12 cellular contexts compared by ENCODE assay signal in the genomic region with DNA sequence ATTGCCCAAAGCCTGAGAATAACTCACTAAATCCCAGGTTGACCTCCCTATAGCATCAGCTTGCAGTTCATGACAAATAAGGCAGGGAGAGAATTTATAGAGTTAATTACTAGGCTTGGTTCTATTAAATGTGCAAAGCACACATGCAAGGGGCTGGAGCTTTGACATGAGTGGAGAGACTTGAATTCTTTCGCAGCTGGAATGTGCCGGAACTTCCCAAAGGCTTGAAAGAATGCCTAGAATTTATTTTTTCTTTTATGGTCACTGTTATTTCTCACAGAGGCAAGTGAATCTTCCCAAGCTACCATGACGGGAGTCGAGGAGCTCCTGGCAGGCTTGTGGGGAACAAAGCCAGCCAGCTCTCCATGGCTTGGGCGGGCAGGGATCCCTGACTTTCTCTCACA.
DNase-seq lines count a peak whose midpoint lies in the region; ATAC-seq and TF ChIP-seq lines count a peak whose summit lies in the region.
"Had no signal": no experiment of that assay in that cellular context is flagged by ENCODE, and none has a peak within 500 bp of the region (broad histone marks: within the 10 kb centered on the region; RNA-seq: fewer than 3 reads in every experiment).

No MANE protein-coding gene starts in this region.

- TF ChIP-seq POLR2A in body of pancreas (IDR thresholded peaks at IDR 0.05): no peak

- no peaks in the 10 kb centered on the region for H3K9me3 ChIP-seq in body of pancreas
- no peaks in the 10 kb centered on the region for H3K9me3 ChIP-seq in thoracic aorta

- peak; percentile 91 for DNase-seq in GM04504 (ENCODE audit: low read depth)
- no peak for DNase-seq in body of pancreas
- peak; percentile 56 for DNase-seq in kidney epithelial cell (ENCODE audit: low read depth)
- DNase-seq in thoracic aorta (ENCODE audit: low spot score): no peak
- no peak for DNase-seq in dorsolateral prefrontal cortex
- DNase-seq: activated naive CD8-positive, alpha-beta T cell treated with anti-CD3 and anti-CD28 coated beads, Interleukin-2, amount 10 ng/mL, durations not matched to agents 7 days and 5 days; NCI-H526 treated with DMSO at 0.1 percent for 48 hours; SHP77; stimulated activated naive B cell treated with anti-CD40 and anti-IgM and Interleukin-4, amounts not matched to agents 10 μg/mL and 1 μg/mL and 100 μg/mL, for 72 hours had no signal

- H3K27me3 ChIP-seq in body of pancreas (no peaks in the 10 kb centered on the region), kidney epithelial cell (ENCODE audit: control insufficient read depth, insufficient read depth, low read length) (no peaks in the 10 kb centered on the region), thoracic aorta (replicated peaks; ENCODE audit: insufficient read depth) (no peaks in the 10 kb centered on the region), dorsolateral prefrontal cortex (peaks cover 0 to 10% (median 0%) of the 10 kb centered on the region in 45 donors)

- intact Hi-C loops in body of pancreas (cut with DNase I) (no loop called here), dorsolateral prefrontal cortex (cut with DNase I) (no loop called here)

- H3K27ac ChIP-seq in body of pancreas (peak overlapping the region in 3 of 4 donors; percentile 49 to 67 (median 60)), thoracic aorta (no peak overlapping the region), dorsolateral prefrontal cortex (no peak overlapping the region)

- 56 to 62% methylated on average over 5 of the region's 5 CpGs for WGBS in body of pancreas, 2 donors

- no peak overlapping the region for H3K4me3 ChIP-seq in body of pancreas
- no peak overlapping the region for H3K4me3 ChIP-seq in kidney epithelial cell (ENCODE audit: low read depth, low read length)
- peak overlapping the region; percentile 57 for H3K4me3 ChIP-seq in thoracic aorta
- peak overlapping the region in 6 of 59 donors; percentile 4 to 27 (median 12) for H3K4me3 ChIP-seq in dorsolateral prefrontal cortex

- H3K4me1 ChIP-seq in body of pancreas (peaks cover 24% of the 10 kb centered on the region), thoracic aorta (ENCODE audit: control insufficient read depth in 1 of 2, low read depth in 2 of 2) (peaks cover 0 to 27% of the 10 kb centered on the region in 2 donors)

- ATAC-seq in body of pancreas: peak; percentile 51
- no peak for ATAC-seq in thoracic aorta (ENCODE audit: insufficient number of reproducible peaks, low FRiP score, low read depth)
- no peak for ATAC-seq in HG03521 (IDR thresholded peaks at IDR 0.05; ENCODE audit: unreplicated experiment)
- ATAC-seq in GM19452 (IDR thresholded peaks at IDR 0.05; ENCODE audit: unreplicated experiment): no peak
- ATAC-seq: HepG2; stimulated activated naive B cell treated with anti-CD40 and anti-IgM and Interleukin-4, amounts not matched to agents 10 μg/mL and 1 μg/mL and 100 μg/mL, for 72 hours had no signal

- H3K36me3 ChIP-seq in body of pancreas (replicated peaks in 1 of 2; ENCODE audit: insufficient read depth in 1 of 2, low read depth in 2 of 2): no peaks in the 10 kb centered on the region
- H3K36me3 ChIP-seq in kidney epithelial cell (ENCODE audit: control insufficient read depth, insufficient read depth, low read length): no peaks in the 10 kb centered on the region
- H3K36me3 ChIP-seq in thoracic aorta: no peaks in the 10 kb centered on the region

- TF ChIP-seq CTCF in body of pancreas (IDR thresholded peaks at IDR 0.05) (no peak), kidney epithelial cell (IDR thresholded peaks at IDR 0.05; ENCODE audit: insufficient read depth, low read length, poor library complexity, severe bottlenecking) (no peak), thoracic aorta (IDR thresholded peaks at IDR 0.05) (no peak), dorsolateral prefrontal cortex (IDR thresholded peaks at IDR 0.05 in 54 of 56, conservative IDR thresholded peaks at IDR 0.05 in 2 of 56; ENCODE audit: low read depth in 1 of 56, partially characterized antibody in 56 of 56) (no peak)

Comparison
In these comparisons a context has a peak if more than half of its experiments do, and no peak if none do; other contexts are left out.
1. DNase-seq: peak in GM04504 (single experiment) and kidney epithelial cell (single experiment); none in body of pancreas (0 of 4), thoracic aorta (single experiment) and dorsolateral prefrontal cortex (0 of 10).
2. H3K27ac ChIP-seq: peak in body of pancreas (3 of 4); none in thoracic aorta (0 of 2) and dorsolateral prefrontal cortex (0 of 59).